In the genomic region with DNA sequence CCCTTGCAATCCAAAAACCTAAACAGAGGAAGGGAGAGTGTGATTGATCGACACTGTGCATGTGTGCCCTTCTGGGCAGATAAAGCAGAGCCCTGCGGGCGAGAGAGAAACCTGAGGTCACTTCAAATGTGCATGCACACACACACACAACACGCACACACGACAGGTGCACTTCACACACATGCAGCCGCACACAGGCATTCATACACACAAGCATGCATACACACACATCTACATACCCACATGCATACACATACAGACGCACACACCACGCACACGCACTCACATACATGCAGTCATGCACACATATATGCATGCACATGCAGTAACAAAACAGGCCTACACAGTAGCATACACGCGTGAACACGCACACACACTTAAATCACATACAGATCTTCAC, we compare ENCODE assay signal across 31 cellular contexts.
"Had no signal": no experiment of that assay in that cellular context is flagged by ENCODE, and none has a peak within 500 bp of the region (broad histone marks: within the 10 kb centered on the region; RNA-seq: fewer than 3 reads in every experiment).

No MANE protein-coding gene starts in this region.

- H3K4me3 Mint-ChIP-seq: activated CD4-positive, alpha-beta T cell treated with anti-CD3 and anti-CD28 coated beads, Interleukin-2, amount 10 ng/mL, durations not matched to agents 24 days and 14 days; activated CD8-positive, alpha-beta T cell treated with anti-CD3 and anti-CD28 coated beads for 36 hours; activated naive CD8-positive, alpha-beta T cell treated with anti-CD3 and anti-CD28 coated beads for 36 hours; activated T-cell treated with anti-CD3 and anti-CD28 coated beads, Interleukin-2, amount 50 U/mL, for 72 hours; activated T-helper 17 cell treated with anti-CD3 and anti-CD28 coated beads, Interleukin-2, amount 50 U/mL, for 72 hours; central memory CD8-positive, alpha-beta T cell; T-helper 1 cell treated with Interleukin-12 subunit alpha and Interleukin-12 subunit beta and Interleukin-4 antibody, amounts not matched to agents 30 μg/mL and 1 μg/mL, for 36 hours; T-helper 2 cell treated with Interferon-gamma antibody and Interleukin-4, amounts not matched to agents 5 μg/mL and 100 μg/mL, for 36 hours had no signal

- H3K4me1 Mint-ChIP-seq: activated T-helper 17 cell treated with anti-CD3 and anti-CD28 coated beads, Interleukin-2, amount 50 U/mL, for 72 hours had no signal

- FAIRE-seq: TTC549 had no signal

- DNase-seq: activated CD4-positive, alpha-beta T cell treated with anti-CD3 and anti-CD28 coated beads, Interleukin-2, amount 10 ng/mL, durations not matched to agents 24 days and 14 days; activated CD4-positive, alpha-beta T cell treated with anti-CD3 and anti-CD28 coated beads, Interleukin-2, amount 50 U/mL, for 4 hours; activated CD8-positive, alpha-beta T cell treated with anti-CD3 and anti-CD28 coated beads for 36 hours; activated effector memory CD4-positive, alpha-beta T cell treated with anti-CD3 and anti-CD28 coated beads, Interleukin-2, amount 50 U/mL, for 16 hours; activated naive CD4-positive, alpha-beta T cell; activated naive CD4-positive, alpha-beta T cell treated with anti-CD3 and anti-CD28 coated beads, Interleukin-2, amount 50 U/mL, for 16 hours; activated naive CD8-positive, alpha-beta T cell treated with anti-CD3 and anti-CD28 coated beads for 36 hours; activated T-cell treated with anti-CD3 and anti-CD28 coated beads, Interleukin-2, amount 50 U/mL, for 1 hour; activated T-cell treated with anti-CD3 and anti-CD28 coated beads, Interleukin-2, amount 50 U/mL, for 72 hours; amygdala; NCI-H1092 treated with DMSO at 0.1 percent for 48 hours; NCI-H1417; NCI-H146; NCI-H187; NCI-H2029 treated with DMSO at 0.1 percent for 48 hours; NCI-H2107; NCI-H2171; NCI-H510A; NCI-H526; NCI-H748 treated with DMSO at 0.1 percent for 48 hours; NK-92 treated with Interleukin-12 subunit alpha and Interleukin-12 subunit beta, amount 100 ng/mL, for 24 hours; SHP77; SJCRH30 had no signal

- H3K36me3 ChIP-seq: cardiac muscle cell had no signal

- H3K27ac Mint-ChIP-seq: activated CD4-positive, alpha-beta T cell treated with anti-CD3 and anti-CD28 coated beads, Interleukin-2, amount 10 ng/mL, durations not matched to agents 24 days and 14 days; activated CD8-positive, alpha-beta T cell treated with anti-CD3 and anti-CD28 coated beads for 36 hours; activated naive CD8-positive, alpha-beta T cell treated with anti-CD3 and anti-CD28 coated beads for 36 hours; activated T-cell treated with anti-CD3 and anti-CD28 coated beads, Interleukin-2, amount 50 U/mL, for 72 hours; activated T-helper 17 cell treated with anti-CD3 and anti-CD28 coated beads, Interleukin-2, amount 50 U/mL, for 72 hours; T-helper 1 cell treated with Interleukin-12 subunit alpha and Interleukin-12 subunit beta and Interleukin-4 antibody, amounts not matched to agents 30 μg/mL and 1 μg/mL, for 36 hours; T-helper 2 cell treated with Interferon-gamma antibody and Interleukin-4, amounts not matched to agents 5 μg/mL and 100 μg/mL, for 36 hours had no signal

- H3K9me3 Mint-ChIP-seq: activated CD4-positive, alpha-beta T cell treated with anti-CD3 and anti-CD28 coated beads, Interleukin-2, amount 10 ng/mL, durations not matched to agents 24 days and 14 days; activated CD8-positive, alpha-beta T cell treated with anti-CD3 and anti-CD28 coated beads for 36 hours; activated naive CD8-positive, alpha-beta T cell treated with anti-CD3 and anti-CD28 coated beads for 36 hours; activated T-cell treated with anti-CD3 and anti-CD28 coated beads, Interleukin-2, amount 50 U/mL, for 72 hours; activated T-helper 17 cell treated with anti-CD3 and anti-CD28 coated beads, Interleukin-2, amount 50 U/mL, for 72 hours; central memory CD8-positive, alpha-beta T cell; T-helper 1 cell treated with Interleukin-12 subunit alpha and Interleukin-12 subunit beta and Interleukin-4 antibody, amounts not matched to agents 30 μg/mL and 1 μg/mL, for 36 hours; T-helper 2 cell treated with Interferon-gamma antibody and Interleukin-4, amounts not matched to agents 5 μg/mL and 100 μg/mL, for 36 hours had no signal

- H3K4me1 ChIP-seq: ascending aorta, SJCRH30 had no signal

- H3K36me3 Mint-ChIP-seq: activated naive CD8-positive, alpha-beta T cell treated with anti-CD3 and anti-CD28 coated beads for 36 hours had no signal

- H3K27me3 ChIP-seq: ascending aorta, cardiac muscle cell, SJCRH30 had no signal

- H3K9me3 ChIP-seq: ascending aorta, SJCRH30 had no signal

- ATAC-seq: activated CD8-positive, alpha-beta T cell treated with anti-CD3 and anti-CD28 coated beads for 36 hours; activated T-cell treated with anti-CD3 and anti-CD28 coated beads, Interleukin-2, amount 50 U/mL, for 72 hours; activated T-helper 17 cell treated with anti-CD3 and anti-CD28 coated beads, Interleukin-2, amount 50 U/mL, for 72 hours had no signal

- H3K27me3 Mint-ChIP-seq: activated CD8-positive, alpha-beta T cell treated with anti-CD3 and anti-CD28 coated beads for 36 hours; activated T-helper 17 cell treated with anti-CD3 and anti-CD28 coated beads, Interleukin-2, amount 50 U/mL, for 72 hours; central memory CD8-positive, alpha-beta T cell had no signal

- H3K4me3 ChIP-seq: ascending aorta, cardiac muscle cell, SJCRH30, SK-N-MC had no signal

- H3K27ac ChIP-seq: ascending aorta, cardiac muscle cell, SJCRH30, SK-N-MC had no signal
